ENCODE assay signal across 7 cellular contexts in the genomic region with DNA sequence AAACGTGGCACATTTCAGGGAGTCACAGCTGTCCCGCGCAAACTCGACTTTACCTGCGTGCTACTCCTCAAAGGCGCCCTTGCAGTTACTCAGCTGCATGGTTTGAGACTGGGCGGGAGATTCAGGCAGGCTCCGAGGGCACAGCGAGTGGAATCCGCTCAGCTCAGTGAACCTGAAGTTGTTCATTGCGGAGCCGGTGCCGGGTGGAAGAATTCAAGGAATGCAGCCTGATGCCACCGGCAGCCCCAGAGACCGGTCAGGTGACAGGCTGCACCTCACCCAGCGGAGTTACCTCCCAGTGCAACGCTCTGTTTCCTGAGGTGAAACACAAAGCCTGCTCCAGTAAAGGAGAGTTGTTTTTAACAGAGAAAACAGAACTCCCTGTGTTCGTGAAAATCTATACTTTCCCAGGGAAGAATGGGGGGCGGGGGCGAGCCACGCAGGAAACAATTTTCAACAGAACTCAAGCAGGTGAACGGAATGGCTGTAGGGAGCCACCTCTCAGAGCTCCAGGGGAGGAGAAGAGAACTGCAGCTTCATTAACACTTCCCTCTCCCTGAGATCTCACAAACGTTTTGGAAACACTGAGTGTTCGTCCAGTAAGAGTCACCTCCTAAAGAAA. TPM values are rescaled to one million over a fixed set of nuclear protein-coding genes. Genes with fewer than 3 reads are reported as not detected.
A peak's percentile ranks its signal among the peaks of the same experiment; 100 is the strongest.
DNase-seq lines count a peak whose midpoint lies in the region; TF ChIP-seq lines count a peak whose summit lies in the region.

No MANE protein-coding gene starts in this region.

- peak; percentile 8 for DNase-seq in KBM-7
- DNase-seq in brain microvascular endothelial cell = peak; percentile 18
- peak; percentile 96 for DNase-seq in islet precursor cell
- DNase-seq in stimulated activated CD4-positive, alpha-beta T cell treated with anti-CD3 and anti-CD28 coated beads, Interleukin-4, amount 100 ng/mL, for 24 hours = no peak
- no peak for DNase-seq in CD14-positive monocyte (ENCODE audit: low spot score)
- no peak for DNase-seq in NCI-H1436 (lab: John Stamatoyannopoulos, UW)

- peak overlapping the region; percentile 47 for H3K4me3 ChIP-seq in brain microvascular endothelial cell (ENCODE audit: low read depth, low read length)
- H3K4me3 ChIP-seq in stomach smooth muscle (ENCODE audit: low read length in 2 of 2) = peak overlapping the region; percentile 56 to 67

- no peaks in the 10 kb centered on the region for H3K9me3 ChIP-seq in stomach smooth muscle (ENCODE audit: control insufficient read depth in 2 of 2, low read length in 2 of 2)

- peaks cover 15% of the 10 kb centered on the region for H3K4me1 Mint-ChIP-seq in CD14-positive monocyte

- H3K4me1 ChIP-seq in stomach smooth muscle (ENCODE audit: control insufficient read depth, insufficient read depth, low read length) = peaks cover 6% of the 10 kb centered on the region

- H3K9ac ChIP-seq in stomach smooth muscle (ENCODE audit: low read length in 2 of 2) = peak overlapping the region in 1 of 2 donors; percentile 21

- H3K4me3 Mint-ChIP-seq in CD14-positive monocyte = peak overlapping the region in 1 of 2 donors; percentile 74

- H3K27me3 ChIP-seq in brain microvascular endothelial cell (replicated peaks) (no peaks in the 10 kb centered on the region), stomach smooth muscle (ENCODE audit: control insufficient read depth in 1 of 2, insufficient read depth in 2 of 2, low read length in 2 of 2) (peaks cover 0 to 8% of the 10 kb centered on the region in 2 donors)

- H3K36me3 Mint-ChIP-seq in CD14-positive monocyte = no peaks in the 10 kb centered on the region

- peaks cover 24 to 41% (median 30%) of the 10 kb centered on the region in 3 donors for H3K27me3 Mint-ChIP-seq in CD14-positive monocyte (ENCODE audit: low read depth in 3 of 3)

- in situ Hi-C loops in KBM-7 (cut with MboI; ENCODE audit: low pct_unique_long_range_greater_than_20kb, low sequenced_read_pairs) = loop anchor here (10.0 kb wide), 1 partner anchor 295 kb away; no protein-coding TSS in a partner anchor
- in situ Hi-C loops in brain microvascular endothelial cell (cut with HindIII; ENCODE audit: low pct_ligation_motif_present, low sequenced_read_pairs) = no loop called here

- H3K27ac Mint-ChIP-seq in CD14-positive monocyte = no peak overlapping the region

- H3K27ac ChIP-seq in brain microvascular endothelial cell = no peak overlapping the region
- no peak overlapping the region for H3K27ac ChIP-seq in stomach smooth muscle (ENCODE audit: low read length)

- intact Hi-C loops in CD14-positive monocyte (cut with micrococcal nuclease) = loop anchor here in 1 of 2 donors (10.0 kb wide), 1 partner anchor 295 kb away; no protein-coding TSS in a partner anchor

- peaks cover 0 to 2% (median 0%) of the 10 kb centered on the region in 7 donors for H3K9me3 Mint-ChIP-seq in CD14-positive monocyte

- H3K36me3 ChIP-seq in brain microvascular endothelial cell (replicated peaks) = no peaks in the 10 kb centered on the region
- H3K36me3 ChIP-seq in stomach smooth muscle (ENCODE audit: control insufficient read depth in 2 of 2, insufficient read depth in 2 of 2, low read length in 2 of 2) = no peaks in the 10 kb centered on the region

- TF ChIP-seq CTCF in brain microvascular endothelial cell (IDR thresholded peaks at IDR 0.05; ENCODE audit: low read depth, low read length, missing control alignments) = peak; percentile 13
- no peak for TF ChIP-seq CTCF in CD14-positive monocyte (IDR thresholded peaks at IDR 0.05)

RNA-seq across cellular contexts. Expression of a gene that starts 3.8 kb away (rescaled TPM):
- polyA plus RNA-seq in CD14-positive monocyte = under 1 TPM in 1 of 2 donors, not detected in 1; 0.44 TPM

Comparison
In these comparisons a context has a peak if more than half of its experiments do, and no peak if none do; other contexts are left out.
1. DNase-seq: peak in KBM-7 (single experiment), brain microvascular endothelial cell (single experiment) and islet precursor cell (single experiment); none in stimulated activated CD4-positive, alpha-beta T cell treated with anti-CD3 and anti-CD28 coated beads, Interleukin-4, amount 100 ng/mL, for 24 hours (single experiment), CD14-positive monocyte (single experiment) and NCI-H1436 (single experiment).